8 cellular contexts compared by ENCODE assay signal in the genomic region with DNA sequence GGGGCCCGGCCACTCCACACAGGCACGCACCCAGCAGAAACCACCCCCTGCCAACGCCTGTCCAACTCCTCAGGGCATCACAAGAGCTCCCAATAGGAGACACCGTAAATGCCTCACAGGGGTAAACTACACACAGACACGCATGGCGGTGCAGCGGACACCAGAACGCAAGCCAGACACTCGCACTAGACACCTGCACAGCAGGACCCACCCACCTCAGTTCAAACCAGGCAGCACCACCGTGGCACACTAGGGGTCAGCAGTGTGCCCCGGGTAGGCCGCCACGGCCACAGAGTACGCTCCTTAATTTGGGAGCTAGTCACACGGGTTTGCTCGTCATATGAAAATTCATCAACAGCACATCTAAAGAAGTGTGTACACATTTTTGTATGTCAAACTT. TPM values are rescaled to one million over a fixed set of nuclear protein-coding genes. Genes with fewer than 3 reads are reported as not detected.
DNase-seq lines count a peak whose midpoint lies in the region; ATAC-seq and TF ChIP-seq lines count a peak whose summit lies in the region.

No MANE protein-coding gene starts in this region.

- ATAC-seq in WTC11 (peak; percentile 41), left colon (peak; percentile 39), HG03565 (IDR thresholded peaks at IDR 0.05; ENCODE audit: unreplicated experiment) (no peak)

- intact Hi-C loops in breast epithelium (cut with DNase I; ENCODE audit: low total_unique reads): no loop called here
- intact Hi-C loops in left colon (cut with DNase I, micrococcal nuclease): no loop called here

- H3K27ac Mint-ChIP-seq in WTC11: no peak overlapping the region

- H3K4me1 ChIP-seq in breast epithelium: peaks cover 0 to 13% of the 10 kb centered on the region in 2 donors

- no peak for TF ChIP-seq POLR2A in breast epithelium (IDR thresholded peaks at IDR 0.05)

- CTCF ChIA-PET in WTC11 (lab: Charles Lee): interaction anchor here (0.5 to 1.6 kb wide), 41 partner anchors 10 to 296 kb away, joined by 3 to 17 read pairs (median 4); a partner anchor contains a TSS

- H3K4me3 ChIP-seq in breast epithelium: no peak overlapping the region

- peak overlapping the region in 1 of 2 donors; percentile 31 for H3K27ac ChIP-seq in breast epithelium

- H3K9me3 ChIP-seq in breast epithelium: no peaks in the 10 kb centered on the region

- TF ChIP-seq CTCF in WTC11 (IDR thresholded peaks at IDR 0.05) (peak; percentile 55), breast epithelium (IDR thresholded peaks at IDR 0.05) (peak; percentile 61 to 81 (median 63))

- no peak overlapping the region for H3K4me3 Mint-ChIP-seq in WTC11

- peaks cover 7% of the 10 kb centered on the region; the same call in 1 of the 2 replicates for H3K36me3 Mint-ChIP-seq in WTC11

- peaks cover 14% of the 10 kb centered on the region for H3K4me1 Mint-ChIP-seq in WTC11

- H3K27me3 Mint-ChIP-seq in WTC11 (ENCODE audit: low read depth): no peaks in the 10 kb centered on the region

- H3K36me3 ChIP-seq in breast epithelium: no peaks in the 10 kb centered on the region

- peak; percentile 62 for DNase-seq in DMS 273 (lab: John Stamatoyannopoulos, UW; ENCODE audit: unreplicated experiment)
- no peak for DNase-seq in DMS 273 treated with DMSO at 0.1 percent for 48 hours (lab: John Stamatoyannopoulos, UW)
- peak; percentile 9 for DNase-seq in M059J (ENCODE audit: low read depth)
- DNase-seq in WTC11 (ENCODE audit: low spot score): peak; percentile 76
- DNase-seq in breast epithelium (ENCODE audit: low spot score in 2 of 2): peak; percentile 73 to 75
- DNase-seq in left colon: peak; percentile 65 to 82
- DNase-seq in stimulated activated CD4-positive, alpha-beta T cell treated with anti-CD3 and anti-CD28 coated beads, TNF-alpha, amount 100 ng/mL, for 4 hours (ENCODE audit: low read depth in 3 of 3): peak; percentile 48 to 67 (median 55)

- H3K9me3 Mint-ChIP-seq in WTC11: no peaks in the 10 kb centered on the region

- POLR2A ChIA-PET in WTC11 (lab: Charles Lee): no interaction called here

- H3K27me3 ChIP-seq in breast epithelium: no peaks in the 10 kb centered on the region

TF ChIP-seq in WTC11, 78 proteins besides CTCF, POLR2A, EP300 and RAD21:
- TF ChIP-seq ZBTB21 (CRISPR knock-in tag; IDR thresholded peaks at IDR 0.05; ENCODE audit: borderline replicate concordance) (no peak), ZNF232 (CRISPR knock-in tag; IDR thresholded peaks at IDR 0.05) (no peak), NR3C1 (CRISPR knock-in tag; conservative IDR thresholded peaks at IDR 0.05; ENCODE audit: low read depth) (no peak)
- TF ChIP-seq, protein P1, sequence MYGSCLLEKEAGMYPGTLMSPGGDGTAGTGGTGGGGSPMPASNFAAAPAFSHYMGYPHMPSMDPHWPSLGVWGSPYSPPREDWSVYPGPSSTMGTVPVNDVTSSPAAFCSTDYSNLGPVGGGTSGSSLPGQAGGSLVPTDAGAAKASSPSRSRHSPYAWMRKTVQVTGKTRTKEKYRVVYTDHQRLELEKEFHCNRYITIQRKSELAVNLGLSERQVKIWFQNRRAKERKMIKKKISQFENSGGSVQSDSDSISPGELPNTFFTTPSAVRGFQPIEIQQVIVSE (CRISPR knock-in tag; IDR thresholded peaks at IDR 0.05; ENCODE audit: borderline replicate concordance): no peak
- TF ChIP-seq, protein P2, sequence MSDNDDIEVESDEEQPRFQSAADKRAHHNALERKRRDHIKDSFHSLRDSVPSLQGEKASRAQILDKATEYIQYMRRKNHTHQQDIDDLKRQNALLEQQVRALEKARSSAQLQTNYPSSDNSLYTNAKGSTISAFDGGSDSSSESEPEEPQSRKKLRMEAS (CRISPR knock-in tag; IDR thresholded peaks at IDR 0.05): no peak
- TF ChIP-seq, protein P3, sequence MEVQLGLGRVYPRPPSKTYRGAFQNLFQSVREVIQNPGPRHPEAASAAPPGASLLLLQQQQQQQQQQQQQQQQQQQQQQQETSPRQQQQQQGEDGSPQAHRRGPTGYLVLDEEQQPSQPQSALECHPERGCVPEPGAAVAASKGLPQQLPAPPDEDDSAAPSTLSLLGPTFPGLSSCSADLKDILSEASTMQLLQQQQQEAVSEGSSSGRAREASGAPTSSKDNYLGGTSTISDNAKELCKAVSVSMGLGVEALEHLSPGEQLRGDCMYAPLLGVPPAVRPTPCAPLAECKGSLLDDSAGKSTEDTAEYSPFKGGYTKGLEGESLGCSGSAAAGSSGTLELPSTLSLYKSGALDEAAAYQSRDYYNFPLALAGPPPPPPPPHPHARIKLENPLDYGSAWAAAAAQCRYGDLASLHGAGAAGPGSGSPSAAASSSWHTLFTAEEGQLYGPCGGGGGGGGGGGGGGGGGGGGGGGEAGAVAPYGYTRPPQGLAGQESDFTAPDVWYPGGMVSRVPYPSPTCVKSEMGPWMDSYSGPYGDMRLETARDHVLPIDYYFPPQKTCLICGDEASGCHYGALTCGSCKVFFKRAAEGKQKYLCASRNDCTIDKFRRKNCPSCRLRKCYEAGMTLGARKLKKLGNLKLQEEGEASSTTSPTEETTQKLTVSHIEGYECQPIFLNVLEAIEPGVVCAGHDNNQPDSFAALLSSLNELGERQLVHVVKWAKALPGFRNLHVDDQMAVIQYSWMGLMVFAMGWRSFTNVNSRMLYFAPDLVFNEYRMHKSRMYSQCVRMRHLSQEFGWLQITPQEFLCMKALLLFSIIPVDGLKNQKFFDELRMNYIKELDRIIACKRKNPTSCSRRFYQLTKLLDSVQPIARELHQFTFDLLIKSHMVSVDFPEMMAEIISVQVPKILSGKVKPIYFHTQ (CRISPR knock-in tag; IDR thresholded peaks at IDR 0.05): no peak

RNA-seq across cellular contexts. Expression of a gene that starts 3.4 kb away (rescaled TPM):
- total RNA-seq in M059J (2014; rRNA removed; shearing (Covaris generic)): 77.9 and 119 TPM in 2 replicates
- 47.0 to 62.4 TPM (median 53.9 TPM) in 3 replicates for total RNA-seq in WTC11 (2021)
- total RNA-seq in breast epithelium: 100 to 1,000 TPM in 1 of 3 donors, 10 to 100 TPM in 2; 52.4 to 104 (median 85.2) TPM
- total RNA-seq in left colon: 10 to 100 TPM; 84.7 to 86.7 TPM

RNA-seq across cellular contexts. Expression of a gene that starts 52.5 kb away (rescaled TPM):
- total RNA-seq in M059J (2014; rRNA removed; shearing (Covaris generic)): 20.1 and 20.6 TPM in 2 replicates
- 58.6 to 73.0 TPM (median 59.9 TPM) in 3 replicates for total RNA-seq in WTC11 (2021)
- 10 to 100 TPM; 34.2 to 39.7 (median 35.2) TPM for total RNA-seq in breast epithelium
- total RNA-seq in left colon: 10 to 100 TPM; 23.2 to 29.9 TPM

RNA-seq across cellular contexts. Expression of a gene that starts 52.8 kb away (rescaled TPM):
- 11.1 and 12.9 TPM in 2 replicates for total RNA-seq in M059J (2014; rRNA removed; shearing (Covaris generic))
- total RNA-seq in WTC11 (2021) (32.2 to 40.7 TPM (median 35.4 TPM) in 3 replicates), breast epithelium (10 to 100 TPM; 33.9 to 54.3 (median 36.4) TPM), left colon (10 to 100 TPM; 34.3 to 34.6 TPM)
